Comparison of ENCODE assay signal across 29 cellular contexts in the genomic region with DNA sequence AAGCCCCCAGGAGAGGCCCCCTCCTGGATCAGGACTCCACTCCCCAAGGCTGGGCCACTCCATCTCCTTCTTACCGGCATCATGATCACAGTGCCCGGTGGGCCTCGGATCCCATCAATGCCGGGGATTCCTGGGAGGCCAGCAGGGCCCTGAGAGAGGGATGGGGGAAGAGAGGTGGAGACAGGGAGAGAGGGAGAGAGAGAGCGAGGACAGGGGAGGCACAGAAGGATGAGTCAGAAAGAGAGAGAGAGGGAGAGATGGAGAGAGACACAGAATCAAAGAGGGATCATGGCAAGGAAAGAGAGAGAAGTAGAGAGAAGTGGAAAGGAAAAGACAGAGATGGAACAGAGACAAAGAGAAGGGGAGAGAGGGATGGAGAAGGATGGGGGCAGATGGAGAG. TPM values are rescaled to one million over a fixed set of nuclear protein-coding genes. Genes with fewer than 3 reads are reported as not detected.
"Had no signal": no experiment of that assay in that cellular context is flagged by ENCODE, and none has a peak within 500 bp of the region (broad histone marks: within the 10 kb centered on the region; RNA-seq: fewer than 3 reads in every experiment).

No MANE protein-coding gene starts in this region.

- H3K4me2 ChIP-seq: smooth muscle cell had no signal

- H3K36me3 Mint-ChIP-seq: activated naive CD4-positive, alpha-beta T cell treated with anti-CD3 and anti-CD28 coated beads, Interleukin-2, amount 10 ng/mL, durations not matched to agents 7 days and 5 days; activated naive CD8-positive, alpha-beta T cell treated with anti-CD3 and anti-CD28 coated beads, Interleukin-2, amount 10 ng/mL, durations not matched to agents 7 days and 5 days; naive thymus-derived CD4-positive, alpha-beta T cell had no signal

- H3K4me1 ChIP-seq: breast epithelium, parathyroid adenoma, psoas muscle, sigmoid colon, suprapubic skin had no signal

- ATAC-seq: left colon; naive thymus-derived CD4-positive, alpha-beta T cell; psoas muscle had no signal

- H3K27ac ChIP-seq: breast epithelium, esophagus muscularis mucosa, parathyroid adenoma, psoas muscle, sigmoid colon, suprapubic skin, tibial nerve had no signal

- DNase-seq: activated CD4-positive, alpha-beta T cell treated with anti-CD3 and anti-CD28 coated beads for 4 hours; activated CD4-positive, alpha-beta T cell treated with anti-CD3 and anti-CD28 coated beads, Interleukin-2, amount 50 U/mL, for 4 hours; activated effector memory CD4-positive, alpha-beta T cell treated with anti-CD3 and anti-CD28 coated beads, Interleukin-2, amount 50 U/mL, for 16 hours; activated naive CD4-positive, alpha-beta T cell treated with anti-CD3 and anti-CD28 coated beads, Interleukin-2, amount 10 ng/mL, durations not matched to agents 7 days and 5 days; activated naive CD8-positive, alpha-beta T cell treated with anti-CD3 and anti-CD28 coated beads, Interleukin-2, amount 10 ng/mL, durations not matched to agents 7 days and 5 days; central memory CD4-positive, alpha-beta T cell; glutamatergic neuron; immature natural killer cell; kidney; left colon; midbrain; naive thymus-derived CD4-positive, alpha-beta T cell; nucleus accumbens; psoas muscle; sigmoid colon; stimulated activated CD4-positive, alpha-beta T cell treated with anti-CD3 and anti-CD28 coated beads, Interleukin-1b, Interleukin-23, amount 100 ng/mL, for 48 hours; stimulated activated naive CD4-positive, alpha-beta T cell; T-helper 1 cell had no signal

- H3K79me2 ChIP-seq: parathyroid adenoma had no signal

- H3K9ac ChIP-seq: parathyroid adenoma had no signal

- H3K27ac Mint-ChIP-seq: activated naive CD4-positive, alpha-beta T cell treated with anti-CD3 and anti-CD28 coated beads, Interleukin-2, amount 10 ng/mL, durations not matched to agents 7 days and 5 days; activated naive CD8-positive, alpha-beta T cell treated with anti-CD3 and anti-CD28 coated beads, Interleukin-2, amount 10 ng/mL, durations not matched to agents 7 days and 5 days; immature natural killer cell; naive thymus-derived CD4-positive, alpha-beta T cell had no signal

- H2AFZ ChIP-seq: parathyroid adenoma had no signal

- H3K4me3 Mint-ChIP-seq: activated naive CD4-positive, alpha-beta T cell treated with anti-CD3 and anti-CD28 coated beads, Interleukin-2, amount 10 ng/mL, durations not matched to agents 7 days and 5 days; activated naive CD8-positive, alpha-beta T cell treated with anti-CD3 and anti-CD28 coated beads, Interleukin-2, amount 10 ng/mL, durations not matched to agents 7 days and 5 days; immature natural killer cell; naive thymus-derived CD4-positive, alpha-beta T cell; neural crest cell had no signal

- H3K4me3 ChIP-seq: breast epithelium, esophagus muscularis mucosa, psoas muscle, sigmoid colon, smooth muscle cell, suprapubic skin, tibial nerve had no signal

- H3K36me3 ChIP-seq: breast epithelium had no signal

- H3K9me3 ChIP-seq: breast epithelium, esophagus muscularis mucosa, psoas muscle, sigmoid colon, suprapubic skin, tibial nerve had no signal

- H3K9me3 Mint-ChIP-seq: activated naive CD4-positive, alpha-beta T cell treated with anti-CD3 and anti-CD28 coated beads, Interleukin-2, amount 10 ng/mL, durations not matched to agents 7 days and 5 days; activated naive CD8-positive, alpha-beta T cell treated with anti-CD3 and anti-CD28 coated beads, Interleukin-2, amount 10 ng/mL, durations not matched to agents 7 days and 5 days; immature natural killer cell; neural crest cell had no signal

- H3K27me3 ChIP-seq: breast epithelium, suprapubic skin, tibial nerve had no signal

RNA-seq across cellular contexts. Expression of gene COL5A3, which starts 13.8 kb away (rescaled TPM):
- total RNA-seq: endothelial cell of umbilical vein had no signal
- polyA plus RNA-seq: endothelial cell of umbilical vein; immature natural killer cell; naive thymus-derived CD4-positive, alpha-beta T cell had no signal

RNA-seq across cellular contexts. Expression of gene RDH8, which starts 16.7 kb away (rescaled TPM):
- total RNA-seq: activated naive CD8-positive, alpha-beta T cell treated with anti-CD3 and anti-CD28 coated beads, Interleukin-2, amount 10 ng/mL, durations not matched to agents 7 days and 5 days; breast epithelium; endothelial cell of umbilical vein; esophagus muscularis mucosa; frontal cortex; kidney; left colon; liver; naive thymus-derived CD4-positive, alpha-beta T cell; neural crest cell; psoas muscle; sigmoid colon; smooth muscle cell; suprapubic skin; tibial nerve; ureter had no signal
- polyA plus RNA-seq: endothelial cell of umbilical vein; immature natural killer cell; liver; naive thymus-derived CD4-positive, alpha-beta T cell; psoas muscle; sigmoid colon; smooth muscle cell had no signal
